Comparison of ENCODE assay signal across 16 cellular contexts in the genomic region with DNA sequence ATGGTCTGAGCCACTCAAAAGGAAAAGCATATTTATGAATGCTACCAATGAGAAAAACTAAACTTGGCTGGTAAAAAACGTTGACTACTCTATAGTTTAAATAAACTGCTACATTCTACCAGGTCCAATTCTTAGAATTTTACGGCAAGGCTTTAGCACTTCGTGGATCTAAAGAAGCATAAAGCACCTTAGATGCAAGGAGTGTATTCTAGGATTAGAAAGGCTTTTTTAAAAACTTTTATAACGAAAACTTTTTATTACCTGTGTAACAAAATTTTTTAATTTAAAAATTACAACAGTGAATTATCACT. TPM values are rescaled to one million over a fixed set of nuclear protein-coding genes. Genes with fewer than 3 reads are reported as not detected.
DNase-seq lines count a peak whose midpoint lies in the region; ATAC-seq, FAIRE-seq and TF ChIP-seq lines count a peak whose summit lies in the region.
"Had no signal": no experiment of that assay in that cellular context is flagged by ENCODE, and none has a peak within 500 bp of the region (broad histone marks: within the 10 kb centered on the region; RNA-seq: fewer than 3 reads in every experiment).

No MANE protein-coding gene starts in this region.

- H3F3A ChIP-seq in smooth muscle cell (ENCODE audit: low read depth) = peaks cover 6% of the 10 kb centered on the region

- H3K9me1 ChIP-seq in K562 (ENCODE audit: control insufficient read depth, insufficient read depth, low read length) = no peaks in the 10 kb centered on the region

- no peak overlapping the region for H4K8ac ChIP-seq in trophoblast cell (ENCODE audit: low read depth, low read length)

- H3K27me3 ChIP-seq in KMS-11 (ENCODE audit: insufficient read depth, low read depth) (no peaks in the 10 kb centered on the region), K562 (ENCODE audit: control insufficient read depth in 2 of 2, insufficient read depth in 2 of 2, low read length in 2 of 2) (no peaks in the 10 kb centered on the region), smooth muscle cell (ENCODE audit: low read depth) (no peaks in the 10 kb centered on the region), BE2C (no peaks in the 10 kb centered on the region), trophoblast cell (ENCODE audit: insufficient read depth, low read length) (no peaks in the 10 kb centered on the region)
- H3K27me3 ChIP-seq: BLaER1 treated with 17β-estradiol and CSF1 and Interleukin-3, amounts not matched to agents 10 nM and 100 nM had no signal

- ATAC-seq in natural killer cell (no peak), K562 (no peak)
- ATAC-seq in natural killer cell treated with Interleukin-12 subunit alpha and Interleukin-12 subunit beta and Interleukin-15 and Interleukin-18, amount 100 ng/mL, for 72 hours = no peak

- H3K4me2 ChIP-seq in KMS-11 (peak overlapping the region; percentile 9; the same call in 1 of the 2 replicates), K562 (ENCODE audit: insufficient read depth, low read length) (peak overlapping the region; percentile 82), smooth muscle cell (no peak overlapping the region), trophoblast cell (ENCODE audit: low read length) (no peak overlapping the region)

- H3K79me1 ChIP-seq in trophoblast cell (ENCODE audit: low read length) = no peaks in the 10 kb centered on the region

- H3K4me3 ChIP-seq in KMS-11 (IDR thresholded peaks at IDR 0.05; ENCODE audit: insufficient read depth, low read depth, low read length) (no peak overlapping the region), K562 (no peak overlapping the region), smooth muscle cell (no peak overlapping the region), BE2C (ENCODE audit: low read depth, low read length) (no peak overlapping the region), trophoblast cell (ENCODE audit: low read depth, low read length) (no peak overlapping the region)
- H3K4me3 ChIP-seq: BLaER1 treated with 17β-estradiol and CSF1 and Interleukin-3, amounts not matched to agents 10 nM and 100 nM; HAP-1 had no signal

- H3K36me3 ChIP-seq in KMS-11 (ENCODE audit: insufficient read depth) = no peaks in the 10 kb centered on the region
- no peaks in the 10 kb centered on the region for H3K36me3 ChIP-seq in K562 (ENCODE audit: control insufficient read depth, insufficient read depth, low read length)
- H3K36me3 ChIP-seq in smooth muscle cell (ENCODE audit: low read depth) = no peaks in the 10 kb centered on the region
- H3K36me3 ChIP-seq in BE2C = no peaks in the 10 kb centered on the region
- no peaks in the 10 kb centered on the region for H3K36me3 ChIP-seq in trophoblast cell (ENCODE audit: control insufficient read depth in 1 of 2, insufficient read depth in 2 of 2, low read length in 2 of 2)
- H3K36me3 ChIP-seq: HAP-1 had no signal

- TF ChIP-seq RAD21 in K562 (CRISPR knock-in tag; conservative IDR thresholded peaks at IDR 0.05 in 1 of 2, IDR thresholded peaks at IDR 0.05 in 1 of 2) = no peak

- H2BK120ac ChIP-seq in trophoblast cell (ENCODE audit: insufficient read depth, low read length, poor library complexity) = no peak overlapping the region

- no TSS peak for BruUV-seq in K562 (replicated peaks; lab: Mats Ljungman, UMichigan)

- H4K20me1 ChIP-seq in KMS-11 (ENCODE audit: insufficient read depth) = no peaks in the 10 kb centered on the region
- no peaks in the 10 kb centered on the region for H4K20me1 ChIP-seq in K562 (replicated peaks; ENCODE audit: control insufficient read depth, insufficient read depth, low read length)
- peaks cover 99% of the 10 kb centered on the region for H4K20me1 ChIP-seq in smooth muscle cell (ENCODE audit: low read depth)

- H3K23ac ChIP-seq in trophoblast cell (ENCODE audit: low read length) = no peak overlapping the region

- H3K9me3 ChIP-seq in K562 (replicated peaks; ENCODE audit: control insufficient read depth, insufficient read depth, low read depth, low read length) (no peaks in the 10 kb centered on the region), smooth muscle cell (replicated peaks; ENCODE audit: low read depth) (no peaks in the 10 kb centered on the region), BE2C (no peaks in the 10 kb centered on the region), trophoblast cell (ENCODE audit: insufficient read depth, low read depth, low read length) (no peaks in the 10 kb centered on the region)
- H3K9me3 ChIP-seq: BLaER1 treated with 17β-estradiol and CSF1 and Interleukin-3, amounts not matched to agents 10 nM and 100 nM; Caco-2; HAP-1 had no signal

- DNase-seq in natural killer cell (no peak), K562 (ENCODE audit: extremely low read depth in 1 of 4, low spot score in 3 of 4) (no peak), smooth muscle cell (lab: John Stamatoyannopoulos, UW; ENCODE audit: unreplicated experiment) (no peak), SK-N-DZ (ENCODE audit: low spot score) (no peak), BE2C (no peak), trophoblast cell (no peak)
- no peak for DNase-seq in natural killer cell treated with Interleukin-12 subunit alpha and Interleukin-12 subunit beta and Interleukin-15 and Interleukin-18, amount 100 ng/mL, for 72 hours (ENCODE audit: low spot score)
- DNase-seq: 8988T, Caco-2 had no signal

- intact Hi-C loops in natural killer cell (cut with micrococcal nuclease) = no loop called here
- intact Hi-C loops in K562 (cut with micrococcal nuclease) = loop anchor here (10.0 kb wide), 1 partner anchor 113 kb away; no protein-coding TSS in a partner anchor

- H4K91ac ChIP-seq in trophoblast cell (ENCODE audit: low read depth, low read length) = no peak overlapping the region

- peaks cover 35 to 45% of the 10 kb centered on the region in 2 donors for H3K4me1 Mint-ChIP-seq in natural killer cell
- H3K4me1 Mint-ChIP-seq in natural killer cell treated with Interleukin-12 subunit alpha and Interleukin-12 subunit beta and Interleukin-15 and Interleukin-18, amount 100 ng/mL, for 72 hours (ENCODE audit: low read depth in 2 of 2) = peaks cover 20 to 33% of the 10 kb centered on the region in 2 donors

- no peak overlapping the region for H3K4me3 Mint-ChIP-seq in natural killer cell
- H3K4me3 Mint-ChIP-seq in natural killer cell treated with Interleukin-12 subunit alpha and Interleukin-12 subunit beta and Interleukin-15 and Interleukin-18, amount 100 ng/mL, for 72 hours = no peak overlapping the region

- TF ChIP-seq CTCF in natural killer cell (IDR thresholded peaks at IDR 0.05) (no peak), KMS-11 (conservative IDR thresholded peaks at IDR 0.05; ENCODE audit: low read depth, low read length) (no peak), K562 (IDR thresholded peaks at IDR 0.05 in 2 of 3, conservative IDR thresholded peaks at IDR 0.05 in 1 of 3; ENCODE audit: insufficient read depth in 2 of 3, low read depth in 1 of 3, low read length in 3 of 3) (no peak), smooth muscle cell (IDR thresholded peaks at IDR 0.05; ENCODE audit: borderline replicate concordance, insufficient read depth, poor library complexity, severe bottlenecking) (no peak), BE2C (IDR thresholded peaks at IDR 0.05; ENCODE audit: low read depth, low read length) (no peak)

- no peak overlapping the region for H3K4ac ChIP-seq in trophoblast cell (ENCODE audit: low read depth, low read length)

- no peak overlapping the region for H3K18ac ChIP-seq in trophoblast cell (ENCODE audit: low read length)

- POLR2A ChIA-PET in K562 (lab: Yijun Ruan, JAX) = interaction anchor here (1.1 kb wide), 1 partner anchor 8 kb away, joined by 5 read pairs; no protein-coding TSS in a partner anchor

- H2AFZ ChIP-seq in KMS-11 (ENCODE audit: low read depth) (no peak overlapping the region), K562 (ENCODE audit: low read depth, low read length) (peak overlapping the region; percentile 84; the same call in 1 of the 2 replicates), smooth muscle cell (ENCODE audit: low read depth) (no peak overlapping the region), trophoblast cell (ENCODE audit: insufficient read depth, low read length, poor library complexity) (no peak overlapping the region)

- H2AK5ac ChIP-seq in trophoblast cell (ENCODE audit: low read length) = no peak overlapping the region

- H4K12ac ChIP-seq in trophoblast cell (ENCODE audit: low read depth, low read length) = no peak overlapping the region

- H3K4me1 ChIP-seq in KMS-11 (ENCODE audit: low read depth, poor library complexity, severe bottlenecking) (peaks cover 24% of the 10 kb centered on the region), K562 (replicated peaks in 1 of 2; ENCODE audit: control insufficient read depth in 2 of 2, insufficient read depth in 2 of 2, low read length in 2 of 2) (peaks cover 9 to 52% of the 10 kb centered on the region in 2 experiments; a peak in 4 of 5 replicates), smooth muscle cell (ENCODE audit: low read depth) (peaks cover 14% of the 10 kb centered on the region), BE2C (peaks cover 7% of the 10 kb centered on the region), trophoblast cell (ENCODE audit: control insufficient read depth in 1 of 2, insufficient read depth in 2 of 2, low read length in 2 of 2) (peaks cover 0 to 4% of the 10 kb centered on the region in 2 experiments)
- H3K4me1 ChIP-seq: Caco-2 had no signal

- no peak overlapping the region for H2BK5ac ChIP-seq in trophoblast cell (ENCODE audit: low read depth, low read length, poor library complexity)

- H3K36me3 Mint-ChIP-seq in natural killer cell = no peaks in the 10 kb centered on the region
- no peaks in the 10 kb centered on the region for H3K36me3 Mint-ChIP-seq in natural killer cell treated with Interleukin-12 subunit alpha and Interleukin-12 subunit beta and Interleukin-15 and Interleukin-18, amount 100 ng/mL, for 72 hours

- CTCF ChIA-PET in K562 (lab: Yijun Ruan, JAX; ENCODE audit: low intra/inter-chr PET ratio) = no interaction called here

- no peak for FAIRE-seq in K562 (lab: Jason Lieb, UNC)
- FAIRE-seq: D721Med, GM12891, GM18507 had no signal

- H3K9ac ChIP-seq in KMS-11 (no peak overlapping the region), K562 (ENCODE audit: insufficient read depth in 1 of 2, low read depth in 2 of 2, low read length in 2 of 2) (peak overlapping the region in 1 of 2 experiments; percentile 44; a peak in 1 of 4 replicates), smooth muscle cell (ENCODE audit: low read depth) (no peak overlapping the region), trophoblast cell (ENCODE audit: low read length) (no peak overlapping the region)
- H3K9ac ChIP-seq: BLaER1 treated with 17β-estradiol and CSF1 and Interleukin-3, amounts not matched to agents 10 nM and 100 nM had no signal

- H3K9me3 Mint-ChIP-seq in natural killer cell = no peaks in the 10 kb centered on the region
- H3K9me3 Mint-ChIP-seq in natural killer cell treated with Interleukin-12 subunit alpha and Interleukin-12 subunit beta and Interleukin-15 and Interleukin-18, amount 100 ng/mL, for 72 hours = no peaks in the 10 kb centered on the region

- no peak overlapping the region for H2BK12ac ChIP-seq in trophoblast cell (ENCODE audit: low read length)

- peak overlapping the region; percentile 46 to 52 for H3K27ac Mint-ChIP-seq in natural killer cell
- H3K27ac Mint-ChIP-seq in natural killer cell treated with Interleukin-12 subunit alpha and Interleukin-12 subunit beta and Interleukin-15 and Interleukin-18, amount 100 ng/mL, for 72 hours = peak overlapping the region in 1 of 2 donors; percentile 37

- H3K27ac ChIP-seq in KMS-11 (no peak overlapping the region), K562 (ENCODE audit: extremely low read depth, low read depth, low read length) (peak overlapping the region; percentile 87; the same call in 2 of the 3 replicates), smooth muscle cell (ENCODE audit: low read depth) (peak overlapping the region; percentile 38), trophoblast cell (ENCODE audit: low read depth, low read length) (no peak overlapping the region)
- H3K27ac ChIP-seq: BLaER1 treated with 17β-estradiol and CSF1 and Interleukin-3, amounts not matched to agents 10 nM and 100 nM; HL-60 had no signal

- no peak for TF ChIP-seq POLR2A in K562 (conservative IDR thresholded peaks at IDR 0.05)

- no peaks in the 10 kb centered on the region for H3K27me3 Mint-ChIP-seq in natural killer cell (ENCODE audit: low read depth in 2 of 2)
- no peaks in the 10 kb centered on the region for H3K27me3 Mint-ChIP-seq in natural killer cell treated with Interleukin-12 subunit alpha and Interleukin-12 subunit beta and Interleukin-15 and Interleukin-18, amount 100 ng/mL, for 72 hours

- in situ Hi-C loops in K562 (cut with MboI) = no loop called here

- peaks cover 3% of the 10 kb centered on the region; the same call in 1 of the 2 replicates for H3K79me2 ChIP-seq in KMS-11 (ENCODE audit: insufficient read depth, low read depth)
- peaks cover 91% of the 10 kb centered on the region for H3K79me2 ChIP-seq in K562 (ENCODE audit: control insufficient read depth, insufficient read depth, low read length)
- H3K79me2 ChIP-seq in smooth muscle cell (ENCODE audit: low read depth) = peaks cover 100% of the 10 kb centered on the region
- H3K79me2 ChIP-seq in trophoblast cell (ENCODE audit: control insufficient read depth, insufficient read depth, low read length, poor library complexity) = no peaks in the 10 kb centered on the region

- WGBS in K562 (ENCODE audit: insufficient coverage, low coverage, missing lambda C conversion rate) = 3% methylated on average over 4 of the region's 4 CpGs
- 88% methylated on average over 4 of the region's 4 CpGs for WGBS in smooth muscle cell (ENCODE audit: low lambda C conversion rate)
- WGBS in trophoblast cell (ENCODE audit: extremely low coverage, insufficient coverage, insufficient read length) = no CpG with 5 or more reads among the region's 4 CpGs

- TF ChIP-seq EP300 in K562 (IDR thresholded peaks at IDR 0.05; ENCODE audit: low read length) = no peak

- H3K14ac ChIP-seq in trophoblast cell (ENCODE audit: low read length) = no peak overlapping the region

RNA-seq across cellular contexts. Expression of gene PHF21A, which starts 13.9 kb away (rescaled TPM):
- total RNA-seq in natural killer cell (100 to 1,000 TPM; 138 to 147 (median 139) TPM), K562 (2014; rRNA removed) (7.7 and 13.3 TPM in 2 replicates), K562 (2014; rRNA removed; fragmentation: Illumina TruSeq; extraction: Trizol) (8.6 and 9.7 TPM in 2 replicates), K562 (2015; rRNA removed; fragmentation: Illumina TruSeq; extraction: Trizol) (8.5 and 10.7 TPM in 2 replicates), K562 (2021) (20.4 and 26.6 TPM in 2 replicates), smooth muscle cell (28.2 and 28.7 TPM in 2 replicates)
- 10 to 100 TPM; 50.3 to 64.3 TPM for total RNA-seq in natural killer cell treated with Interleukin-12 subunit alpha and Interleukin-12 subunit beta and Interleukin-15 and Interleukin-18, amount 100 ng/mL, for 72 hours
- 41.0 and 108 TPM in 2 replicates for total RNA-seq in K562 (2011; cell fraction: chromatin; rRNA removed; ENCODE audit: low replicate concordance)
- total RNA-seq in K562 (2011; cell fraction: nucleolus; rRNA removed) = 17.0 and 21.1 TPM in 2 replicates
- 27.0 and 37.7 TPM in 2 replicates for total RNA-seq in K562 (2011; cell fraction: nucleoplasm; rRNA removed)
- polyA plus RNA-seq in K562 (2011; rRNA removed) (12.8 and 20.2 TPM in 2 replicates), K562 (2014; fragmentation: Illumina TruSeq; extraction: Trizol) (25.7 and 32.4 TPM in 2 replicates), K562 (2014; fragmentation: Nextera tagmentation; extraction: Ambion mirVana) (1 to 10 TPM; 1.5 to 2.2 TPM), K562 (2014; rRNA removed) (12.7 and 14.5 TPM in 2 replicates), smooth muscle cell (26.1 and 26.8 TPM in 2 replicates)
- 7.2 and 8.7 TPM in 2 replicates for polyA plus RNA-seq in K562 (2011; cell fraction: cytosol; rRNA removed)
- 33.5 and 36.9 TPM in 2 replicates for polyA plus RNA-seq in K562 (2011; cell fraction: nucleus; rRNA removed)
- polyA plus RNA-seq in K562 (2012) = 17.5 and 25.3 TPM in 2 replicates
- polyA minus RNA-seq in K562 (2011; rRNA and poly(A)+ RNA removed) = 12.6 and 22.6 TPM in 2 replicates
- 14.4 and 14.8 TPM in 2 replicates for polyA minus RNA-seq in K562 (2011; cell fraction: cytosol; rRNA and poly(A)+ RNA removed)
- 11.4 and 23.0 TPM in 2 replicates for polyA minus RNA-seq in K562 (2011; cell fraction: nucleus; rRNA and poly(A)+ RNA removed)
- polyA plus RNA-seq in SK-N-DZ (2014; cell fraction: cytosol; rRNA removed) = 21.3 and 23.1 TPM in 2 replicates
- polyA plus RNA-seq in SK-N-DZ (2014; cell fraction: nucleus; rRNA removed) = 39.8 and 51.8 TPM in 2 replicates
- 19.6 TPM for polyA plus RNA-seq in BE2C (2012; ENCODE audit: insufficient read depth, insufficient read length, low read depth)
- polyA plus RNA-seq in trophoblast cell (2013) = 29.5 and 31.4 TPM in 2 replicates

Comparison
In these comparisons a context has a peak if more than half of its experiments do, and no peak if none do; other contexts are left out.
1. H3K27ac ChIP-seq: peak in K562 (single experiment) and smooth muscle cell (single experiment); none in KMS-11 (single experiment) and trophoblast cell (single experiment).
2. H3K4me2 ChIP-seq: peak in KMS-11 (single experiment) and K562 (single experiment); none in smooth muscle cell (single experiment) and trophoblast cell (single experiment).